1 cellular context compared by ENCODE assay signal in the genomic region with DNA sequence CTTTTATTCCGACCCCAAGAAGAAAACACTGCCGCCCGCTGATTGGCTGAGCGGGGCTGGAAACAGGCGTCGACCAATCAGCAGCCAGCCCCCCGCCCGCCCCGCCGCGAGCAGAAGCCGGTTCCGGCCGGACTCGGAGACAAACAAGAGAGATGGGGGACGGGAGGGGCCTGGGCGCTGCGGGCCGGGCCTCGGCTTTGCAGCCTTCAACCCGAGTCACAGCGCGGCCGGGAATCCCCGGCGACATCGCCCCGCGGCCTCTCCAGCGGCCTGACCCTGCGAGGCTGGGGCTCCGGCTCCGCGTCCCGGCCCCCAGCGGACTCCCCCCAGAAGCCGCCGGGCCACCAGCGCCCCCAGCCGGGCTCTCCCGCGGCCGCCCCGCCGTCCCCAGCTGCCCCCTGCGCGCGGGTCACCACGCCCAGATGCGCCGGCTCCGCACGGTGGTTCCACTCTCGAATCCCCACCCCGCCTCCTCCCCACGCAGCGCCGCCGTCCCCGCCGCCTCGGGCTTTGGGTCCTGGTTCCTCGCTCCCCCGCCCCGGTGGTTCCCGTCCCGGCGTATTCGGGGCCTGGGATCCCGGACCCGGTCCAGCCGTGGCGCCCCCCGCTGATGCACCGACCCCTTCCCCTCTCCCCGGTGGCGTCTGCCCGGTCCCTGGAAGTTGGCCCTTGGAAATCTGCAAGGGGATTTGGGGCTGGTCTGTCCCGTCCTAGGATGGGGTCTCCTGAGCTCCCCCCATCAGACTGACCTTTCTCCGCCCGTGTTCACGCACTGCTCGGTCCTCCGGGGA.
TF ChIP-seq lines count a peak whose summit lies in the region.

No MANE protein-coding gene starts in this region.

TF ChIP-seq in HepG2, 621 proteins besides CTCF, POLR2A, EP300 and RAD21 (continued from another document and continues in another):
- TF ChIP-seq SP5 (CRISPR knock-in tag; IDR thresholded peaks at IDR 0.05; ENCODE audit: borderline replicate concordance, low read depth) (no peak), ZNF282 (IDR thresholded peaks at IDR 0.05; ENCODE audit: partially characterized antibody) (no peak), ZNF556 (CRISPR knock-in tag; IDR thresholded peaks at IDR 0.05; ENCODE audit: borderline replicate concordance) (0 out of 2 replicates have a peak, but pooled peaks have one; percentile 10), ZNF484 (CRISPR knock-in tag; IDR thresholded peaks at IDR 0.05; ENCODE audit: borderline replicate concordance, low read depth) (no peak), CBX1 (IDR thresholded peaks at IDR 0.05; ENCODE audit: low read depth) (no peak), POLR2AphosphoS5 (IDR thresholded peaks at IDR 0.05; ENCODE audit: low read depth, low read length) (no peak), ZNF749 (CRISPR knock-in tag; IDR thresholded peaks at IDR 0.05; ENCODE audit: borderline replicate concordance) (no peak), MZF1 (CRISPR knock-in tag; IDR thresholded peaks at IDR 0.05; ENCODE audit: borderline replicate concordance) (no peak), ZNF546 (CRISPR knock-in tag; conservative IDR thresholded peaks at IDR 0.05) (0 out of 2 replicates have a peak, but pooled peaks have one; percentile 8), ZNF772 (CRISPR knock-in tag; IDR thresholded peaks at IDR 0.05) (0 out of 2 replicates have a peak, but pooled peaks have one; percentile 4), ZNF432 (CRISPR knock-in tag; IDR thresholded peaks at IDR 0.05; ENCODE audit: borderline replicate concordance) (no peak), KAT8 (CRISPR knock-in tag; IDR thresholded peaks at IDR 0.05) (0 out of 2 replicates have a peak, but pooled peaks have one; percentile 31), ZNF207 (IDR thresholded peaks at IDR 0.05; ENCODE audit: borderline replicate concordance) (no peak), RFX5 (IDR thresholded peaks at IDR 0.05; ENCODE audit: low read depth, low read length) (peak; percentile 70), PPARG (CRISPR knock-in tag; conservative IDR thresholded peaks at IDR 0.05) (no peak), IRX3 (CRISPR knock-in tag; IDR thresholded peaks at IDR 0.05; ENCODE audit: borderline replicate concordance, low read depth) (no peak)
- TF ChIP-seq, protein P1, sequence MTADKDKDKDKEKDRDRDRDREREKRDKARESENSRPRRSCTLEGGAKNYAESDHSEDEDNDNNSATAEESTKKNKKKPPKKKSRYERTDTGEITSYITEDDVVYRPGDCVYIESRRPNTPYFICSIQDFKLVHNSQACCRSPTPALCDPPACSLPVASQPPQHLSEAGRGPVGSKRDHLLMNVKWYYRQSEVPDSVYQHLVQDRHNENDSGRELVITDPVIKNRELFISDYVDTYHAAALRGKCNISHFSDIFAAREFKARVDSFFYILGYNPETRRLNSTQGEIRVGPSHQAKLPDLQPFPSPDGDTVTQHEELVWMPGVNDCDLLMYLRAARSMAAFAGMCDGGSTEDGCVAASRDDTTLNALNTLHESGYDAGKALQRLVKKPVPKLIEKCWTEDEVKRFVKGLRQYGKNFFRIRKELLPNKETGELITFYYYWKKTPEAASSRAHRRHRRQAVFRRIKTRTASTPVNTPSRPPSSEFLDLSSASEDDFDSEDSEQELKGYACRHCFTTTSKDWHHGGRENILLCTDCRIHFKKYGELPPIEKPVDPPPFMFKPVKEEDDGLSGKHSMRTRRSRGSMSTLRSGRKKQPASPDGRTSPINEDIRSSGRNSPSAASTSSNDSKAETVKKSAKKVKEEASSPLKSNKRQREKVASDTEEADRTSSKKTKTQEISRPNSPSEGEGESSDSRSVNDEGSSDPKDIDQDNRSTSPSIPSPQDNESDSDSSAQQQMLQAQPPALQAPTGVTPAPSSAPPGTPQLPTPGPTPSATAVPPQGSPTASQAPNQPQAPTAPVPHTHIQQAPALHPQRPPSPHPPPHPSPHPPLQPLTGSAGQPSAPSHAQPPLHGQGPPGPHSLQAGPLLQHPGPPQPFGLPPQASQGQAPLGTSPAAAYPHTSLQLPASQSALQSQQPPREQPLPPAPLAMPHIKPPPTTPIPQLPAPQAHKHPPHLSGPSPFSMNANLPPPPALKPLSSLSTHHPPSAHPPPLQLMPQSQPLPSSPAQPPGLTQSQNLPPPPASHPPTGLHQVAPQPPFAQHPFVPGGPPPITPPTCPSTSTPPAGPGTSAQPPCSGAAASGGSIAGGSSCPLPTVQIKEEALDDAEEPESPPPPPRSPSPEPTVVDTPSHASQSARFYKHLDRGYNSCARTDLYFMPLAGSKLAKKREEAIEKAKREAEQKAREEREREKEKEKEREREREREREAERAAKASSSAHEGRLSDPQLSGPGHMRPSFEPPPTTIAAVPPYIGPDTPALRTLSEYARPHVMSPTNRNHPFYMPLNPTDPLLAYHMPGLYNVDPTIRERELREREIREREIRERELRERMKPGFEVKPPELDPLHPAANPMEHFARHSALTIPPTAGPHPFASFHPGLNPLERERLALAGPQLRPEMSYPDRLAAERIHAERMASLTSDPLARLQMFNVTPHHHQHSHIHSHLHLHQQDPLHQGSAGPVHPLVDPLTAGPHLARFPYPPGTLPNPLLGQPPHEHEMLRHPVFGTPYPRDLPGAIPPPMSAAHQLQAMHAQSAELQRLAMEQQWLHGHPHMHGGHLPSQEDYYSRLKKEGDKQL (CRISPR knock-in tag; IDR thresholded peaks at IDR 0.05; ENCODE audit: low read depth), result no peak
- TF ChIP-seq, protein P2, sequence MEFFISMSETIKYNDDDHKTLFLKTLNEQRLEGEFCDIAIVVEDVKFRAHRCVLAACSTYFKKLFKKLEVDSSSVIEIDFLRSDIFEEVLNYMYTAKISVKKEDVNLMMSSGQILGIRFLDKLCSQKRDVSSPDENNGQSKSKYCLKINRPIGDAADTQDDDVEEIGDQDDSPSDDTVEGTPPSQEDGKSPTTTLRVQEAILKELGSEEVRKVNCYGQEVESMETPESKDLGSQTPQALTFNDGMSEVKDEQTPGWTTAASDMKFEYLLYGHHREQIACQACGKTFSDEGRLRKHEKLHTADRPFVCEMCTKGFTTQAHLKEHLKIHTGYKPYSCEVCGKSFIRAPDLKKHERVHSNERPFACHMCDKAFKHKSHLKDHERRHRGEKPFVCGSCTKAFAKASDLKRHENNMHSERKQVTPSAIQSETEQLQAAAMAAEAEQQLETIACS (CRISPR knock-in tag; IDR thresholded peaks at IDR 0.05), result no peak
- TF ChIP-seq, protein P3, sequence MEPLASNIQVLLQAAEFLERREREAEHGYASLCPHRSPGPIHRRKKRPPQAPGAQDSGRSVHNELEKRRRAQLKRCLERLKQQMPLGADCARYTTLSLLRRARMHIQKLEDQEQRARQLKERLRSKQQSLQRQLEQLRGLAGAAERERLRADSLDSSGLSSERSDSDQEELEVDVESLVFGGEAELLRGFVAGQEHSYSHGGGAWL (CRISPR knock-in tag; IDR thresholded peaks at IDR 0.05), result no peak
- TF ChIP-seq, protein P4, sequence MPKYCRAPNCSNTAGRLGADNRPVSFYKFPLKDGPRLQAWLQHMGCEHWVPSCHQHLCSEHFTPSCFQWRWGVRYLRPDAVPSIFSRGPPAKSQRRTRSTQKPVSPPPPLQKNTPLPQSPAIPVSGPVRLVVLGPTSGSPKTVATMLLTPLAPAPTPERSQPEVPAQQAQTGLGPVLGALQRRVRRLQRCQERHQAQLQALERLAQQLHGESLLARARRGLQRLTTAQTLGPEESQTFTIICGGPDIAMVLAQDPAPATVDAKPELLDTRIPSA (CRISPR knock-in tag; IDR thresholded peaks at IDR 0.05; ENCODE audit: borderline replicate concordance), result no peak
- TF ChIP-seq, protein P5, sequence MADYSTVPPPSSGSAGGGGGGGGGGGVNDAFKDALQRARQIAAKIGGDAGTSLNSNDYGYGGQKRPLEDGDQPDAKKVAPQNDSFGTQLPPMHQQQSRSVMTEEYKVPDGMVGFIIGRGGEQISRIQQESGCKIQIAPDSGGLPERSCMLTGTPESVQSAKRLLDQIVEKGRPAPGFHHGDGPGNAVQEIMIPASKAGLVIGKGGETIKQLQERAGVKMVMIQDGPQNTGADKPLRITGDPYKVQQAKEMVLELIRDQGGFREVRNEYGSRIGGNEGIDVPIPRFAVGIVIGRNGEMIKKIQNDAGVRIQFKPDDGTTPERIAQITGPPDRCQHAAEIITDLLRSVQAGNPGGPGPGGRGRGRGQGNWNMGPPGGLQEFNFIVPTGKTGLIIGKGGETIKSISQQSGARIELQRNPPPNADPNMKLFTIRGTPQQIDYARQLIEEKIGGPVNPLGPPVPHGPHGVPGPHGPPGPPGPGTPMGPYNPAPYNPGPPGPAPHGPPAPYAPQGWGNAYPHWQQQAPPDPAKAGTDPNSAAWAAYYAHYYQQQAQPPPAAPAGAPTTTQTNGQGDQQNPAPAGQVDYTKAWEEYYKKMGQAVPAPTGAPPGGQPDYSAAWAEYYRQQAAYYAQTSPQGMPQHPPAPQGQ (CRISPR knock-in tag; IDR thresholded peaks at IDR 0.05; ENCODE audit: borderline replicate concordance), result no peak
- TF ChIP-seq, protein P6, sequence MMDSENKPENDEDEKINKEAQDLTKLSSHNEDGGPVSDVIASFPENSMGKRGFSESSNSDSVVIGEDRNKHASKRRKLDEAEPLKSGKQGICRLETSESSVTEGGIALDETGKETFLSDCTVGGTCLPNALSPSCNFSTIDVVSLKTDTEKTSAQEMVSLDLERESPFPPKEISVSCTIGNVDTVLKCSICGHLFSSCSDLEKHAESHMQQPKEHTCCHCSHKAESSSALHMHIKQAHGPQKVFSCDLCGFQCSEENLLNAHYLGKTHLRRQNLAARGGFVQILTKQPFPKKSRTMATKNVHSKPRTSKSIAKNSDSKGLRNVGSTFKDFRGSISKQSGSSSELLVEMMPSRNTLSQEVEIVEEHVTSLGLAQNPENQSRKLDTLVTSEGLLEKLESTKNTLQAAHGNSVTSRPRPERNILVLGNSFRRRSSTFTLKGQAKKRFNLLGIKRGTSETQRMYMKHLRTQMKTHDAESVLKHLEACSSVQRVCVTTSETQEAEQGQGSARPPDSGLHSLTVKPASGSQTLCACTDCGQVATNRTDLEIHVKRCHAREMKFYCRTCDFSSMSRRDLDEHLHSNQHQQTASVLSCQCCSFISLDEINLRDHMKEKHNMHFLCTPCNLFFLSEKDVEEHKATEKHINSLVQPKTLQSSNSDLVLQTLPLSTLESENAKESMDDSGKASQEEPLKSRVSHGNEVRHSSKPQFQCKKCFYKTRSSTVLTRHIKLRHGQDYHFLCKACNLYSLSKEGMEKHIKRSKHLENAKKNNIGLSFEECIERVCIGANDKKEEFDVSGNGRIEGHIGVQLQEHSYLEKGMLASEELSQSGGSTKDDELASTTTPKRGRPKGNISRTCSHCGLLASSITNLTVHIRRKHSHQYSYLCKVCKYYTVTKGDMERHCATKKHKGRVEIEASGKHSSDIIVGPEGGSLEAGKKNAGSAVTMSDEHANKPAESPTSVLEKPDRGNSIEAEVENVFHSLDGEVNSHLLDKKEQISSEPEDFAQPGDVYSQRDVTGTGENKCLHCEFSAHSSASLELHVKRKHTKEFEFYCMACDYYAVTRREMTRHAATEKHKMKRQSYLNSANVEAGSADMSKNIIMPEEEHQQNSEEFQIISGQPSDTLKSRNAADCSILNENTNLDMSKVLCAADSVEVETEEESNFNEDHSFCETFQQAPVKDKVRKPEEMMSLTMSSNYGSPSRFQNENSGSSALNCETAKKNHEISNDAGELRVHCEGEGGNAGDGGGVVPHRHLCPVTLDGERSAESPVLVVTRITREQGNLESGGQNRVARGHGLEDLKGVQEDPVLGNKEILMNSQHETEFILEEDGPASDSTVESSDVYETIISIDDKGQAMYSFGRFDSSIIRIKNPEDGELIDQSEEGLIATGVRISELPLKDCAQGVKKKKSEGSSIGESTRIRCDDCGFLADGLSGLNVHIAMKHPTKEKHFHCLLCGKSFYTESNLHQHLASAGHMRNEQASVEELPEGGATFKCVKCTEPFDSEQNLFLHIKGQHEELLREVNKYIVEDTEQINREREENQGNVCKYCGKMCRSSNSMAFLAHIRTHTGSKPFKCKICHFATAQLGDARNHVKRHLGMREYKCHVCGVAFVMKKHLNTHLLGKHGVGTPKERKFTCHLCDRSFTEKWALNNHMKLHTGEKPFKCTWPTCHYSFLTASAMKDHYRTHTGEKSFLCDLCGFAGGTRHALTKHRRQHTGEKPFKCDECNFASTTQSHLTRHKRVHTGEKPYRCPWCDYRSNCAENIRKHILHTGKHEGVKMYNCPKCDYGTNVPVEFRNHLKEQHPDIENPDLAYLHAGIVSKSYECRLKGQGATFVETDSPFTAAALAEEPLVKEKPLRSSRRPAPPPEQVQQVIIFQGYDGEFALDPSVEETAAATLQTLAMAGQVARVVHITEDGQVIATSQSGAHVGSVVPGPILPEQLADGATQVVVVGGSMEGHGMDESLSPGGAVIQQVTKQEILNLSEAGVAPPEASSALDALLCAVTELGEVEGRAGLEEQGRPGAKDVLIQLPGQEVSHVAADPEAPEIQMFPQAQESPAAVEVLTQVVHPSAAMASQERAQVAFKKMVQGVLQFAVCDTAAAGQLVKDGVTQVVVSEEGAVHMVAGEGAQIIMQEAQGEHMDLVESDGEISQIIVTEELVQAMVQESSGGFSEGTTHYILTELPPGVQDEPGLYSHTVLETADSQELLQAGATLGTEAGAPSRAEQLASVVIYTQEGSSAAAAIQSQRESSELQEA (CRISPR knock-in tag; IDR thresholded peaks at IDR 0.05; ENCODE audit: not compliant biosample characterization), result no peak
- TF ChIP-seq, protein P7, sequence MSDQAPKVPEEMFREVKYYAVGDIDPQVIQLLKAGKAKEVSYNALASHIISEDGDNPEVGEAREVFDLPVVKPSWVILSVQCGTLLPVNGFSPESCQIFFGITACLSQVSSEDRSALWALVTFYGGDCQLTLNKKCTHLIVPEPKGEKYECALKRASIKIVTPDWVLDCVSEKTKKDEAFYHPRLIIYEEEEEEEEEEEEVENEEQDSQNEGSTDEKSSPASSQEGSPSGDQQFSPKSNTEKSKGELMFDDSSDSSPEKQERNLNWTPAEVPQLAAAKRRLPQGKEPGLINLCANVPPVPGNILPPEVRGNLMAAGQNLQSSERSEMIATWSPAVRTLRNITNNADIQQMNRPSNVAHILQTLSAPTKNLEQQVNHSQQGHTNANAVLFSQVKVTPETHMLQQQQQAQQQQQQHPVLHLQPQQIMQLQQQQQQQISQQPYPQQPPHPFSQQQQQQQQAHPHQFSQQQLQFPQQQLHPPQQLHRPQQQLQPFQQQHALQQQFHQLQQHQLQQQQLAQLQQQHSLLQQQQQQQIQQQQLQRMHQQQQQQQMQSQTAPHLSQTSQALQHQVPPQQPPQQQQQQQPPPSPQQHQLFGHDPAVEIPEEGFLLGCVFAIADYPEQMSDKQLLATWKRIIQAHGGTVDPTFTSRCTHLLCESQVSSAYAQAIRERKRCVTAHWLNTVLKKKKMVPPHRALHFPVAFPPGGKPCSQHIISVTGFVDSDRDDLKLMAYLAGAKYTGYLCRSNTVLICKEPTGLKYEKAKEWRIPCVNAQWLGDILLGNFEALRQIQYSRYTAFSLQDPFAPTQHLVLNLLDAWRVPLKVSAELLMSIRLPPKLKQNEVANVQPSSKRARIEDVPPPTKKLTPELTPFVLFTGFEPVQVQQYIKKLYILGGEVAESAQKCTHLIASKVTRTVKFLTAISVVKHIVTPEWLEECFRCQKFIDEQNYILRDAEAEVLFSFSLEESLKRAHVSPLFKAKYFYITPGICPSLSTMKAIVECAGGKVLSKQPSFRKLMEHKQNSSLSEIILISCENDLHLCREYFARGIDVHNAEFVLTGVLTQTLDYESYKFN (CRISPR knock-in tag; conservative IDR thresholded peaks at IDR 0.05), result no peak
- TF ChIP-seq, protein P8, sequence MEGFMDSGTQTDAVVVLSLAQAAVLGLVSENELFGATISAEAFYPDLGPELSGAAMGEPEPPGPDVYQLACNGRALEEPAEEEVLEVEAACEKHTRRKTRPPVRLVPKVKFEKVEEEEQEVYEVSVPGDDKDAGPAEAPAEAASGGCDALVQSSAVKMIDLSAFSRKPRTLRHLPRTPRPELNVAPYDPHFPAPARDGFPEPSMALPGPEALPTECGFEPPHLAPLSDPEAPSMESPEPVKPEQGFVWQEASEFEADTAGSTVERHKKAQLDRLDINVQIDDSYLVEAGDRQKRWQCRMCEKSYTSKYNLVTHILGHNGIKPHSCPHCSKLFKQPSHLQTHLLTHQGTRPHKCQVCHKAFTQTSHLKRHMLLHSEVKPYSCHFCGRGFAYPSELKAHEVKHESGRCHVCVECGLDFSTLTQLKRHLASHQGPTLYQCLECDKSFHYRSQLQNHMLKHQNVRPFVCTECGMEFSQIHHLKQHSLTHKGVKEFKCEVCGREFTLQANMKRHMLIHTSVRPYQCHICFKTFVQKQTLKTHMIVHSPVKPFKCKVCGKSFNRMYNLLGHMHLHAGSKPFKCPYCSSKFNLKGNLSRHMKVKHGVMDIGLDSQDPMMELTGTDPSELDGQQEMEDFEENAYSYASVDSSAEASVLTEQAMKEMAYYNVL (CRISPR knock-in tag; IDR thresholded peaks at IDR 0.05; ENCODE audit: borderline replicate concordance), result no peak
